Comparison of ENCODE assay signal across 15 cellular contexts in genomic region chr7:75064801-75065200, GRCh38. TPM values are rescaled to one million over a fixed set of nuclear protein-coding genes. Genes with fewer than 3 reads are reported as not detected.
A peak's percentile ranks its signal among the peaks of the same experiment; 100 is the strongest.
DNase-seq lines count a peak whose midpoint lies in the region; ATAC-seq and TF ChIP-seq lines count a peak whose summit lies in the region.
"Had no signal": no experiment of that assay in that cellular context is flagged by ENCODE, and none has a peak within 500 bp of the region (broad histone marks: within the 10 kb centered on the region; RNA-seq: fewer than 3 reads in every experiment).

No MANE protein-coding gene starts in this region.

- no peak overlapping the region for H3K4me3 Mint-ChIP-seq in WTC11
- H3K4me3 Mint-ChIP-seq: B cell; CD8-positive, alpha-beta T cell; H9 had no signal

- H3K4ac ChIP-seq in neuronal stem cell (ENCODE audit: low read length) = no peak overlapping the region

- H2BK15ac ChIP-seq in neuronal stem cell (ENCODE audit: low read length) = no peak overlapping the region

- H3K9me3 ChIP-seq in left ventricle myocardium inferior (replicated peaks) (no peaks in the 10 kb centered on the region), neuronal stem cell (replicated peaks in 1 of 2; ENCODE audit: control insufficient read depth in 2 of 2, insufficient read depth in 1 of 2, low read depth in 1 of 2, low read length in 2 of 2) (no peaks in the 10 kb centered on the region)
- H3K9me3 ChIP-seq: BLaER1 treated with 17β-estradiol and CSF1 and Interleukin-3, amounts not matched to agents 10 nM and 100 nM had no signal

- H3K27ac Mint-ChIP-seq in WTC11 = peak overlapping the region; percentile 34; the same call in 1 of the 2 replicates
- H3K27ac Mint-ChIP-seq: B cell; CD8-positive, alpha-beta T cell had no signal

- POLR2A ChIA-PET in WTC11 (lab: Charles Lee) = no interaction called here

- H3K18ac ChIP-seq in neuronal stem cell (ENCODE audit: low read length) = no peak overlapping the region

- peaks cover 61% of the 10 kb centered on the region for H3K36me3 Mint-ChIP-seq in WTC11

- H3K4me2 ChIP-seq in neuronal stem cell (ENCODE audit: insufficient read depth, low read length, poor library complexity, severe bottlenecking) = no peak overlapping the region
- H3K4me2 ChIP-seq: BLaER1 treated with 17β-estradiol and CSF1 and Interleukin-3, amounts not matched to agents 10 nM and 100 nM had no signal

- CTCF ChIA-PET in WTC11 (lab: Charles Lee) = no interaction called here

- no peak overlapping the region for H2BK120ac ChIP-seq in neuronal stem cell (ENCODE audit: low read depth, low read length)

- no peaks in the 10 kb centered on the region; the same call in 1 of the 2 replicates for H3K27me3 Mint-ChIP-seq in WTC11 (ENCODE audit: low read depth)
- H3K27me3 Mint-ChIP-seq: B cell had no signal

- no peaks in the 10 kb centered on the region for H3K9me3 Mint-ChIP-seq in WTC11
- H3K9me3 Mint-ChIP-seq: CD8-positive, alpha-beta T cell; H9 had no signal

- H3K4me3 ChIP-seq in left ventricle myocardium inferior (no peak overlapping the region), neuronal stem cell (ENCODE audit: low read length in 2 of 2) (no peak overlapping the region)
- H3K4me3 ChIP-seq: BLaER1 treated with 17β-estradiol and CSF1 and Interleukin-3, amounts not matched to agents 10 nM and 100 nM had no signal

- H4K91ac ChIP-seq in neuronal stem cell (ENCODE audit: low read depth, low read length, poor library complexity) = no peak overlapping the region

- peaks cover 99% of the 10 kb centered on the region for H3K36me3 ChIP-seq in left ventricle myocardium inferior
- H3K36me3 ChIP-seq in neuronal stem cell (replicated peaks in 1 of 2; ENCODE audit: control insufficient read depth in 2 of 2, insufficient read depth in 2 of 2, low read length in 2 of 2) = peaks cover 40 to 91% of the 10 kb centered on the region in 2 donors

- no CpG with 5 or more reads among the region's 8 CpGs for WGBS in neuronal stem cell (ENCODE audit: extremely low coverage in 2 of 2, insufficient read length in 2 of 2, insufficient replicate concordance in 1 of 2), 2 donors

- DNase-seq in left ventricle myocardium inferior = peak; percentile 4
- DNase-seq in Right ventricle myocardium inferior (ENCODE audit: missing footprints) = no peak
- DNase-seq in WTC11 (ENCODE audit: low spot score) = no peak
- DNase-seq in neuronal stem cell (ENCODE audit: low spot score) = no peak
- DNase-seq in ureter (ENCODE audit: low spot score) = no peak
- no peak for DNase-seq in NCI-H526 treated with DMSO at 0.1 percent for 48 hours (lab: John Stamatoyannopoulos, UW)
- DNase-seq in NCI-H2196 treated with DMSO at 0.1 percent for 48 hours (lab: John Stamatoyannopoulos, UW; ENCODE audit: unreplicated experiment) = no peak
- DNase-seq: Calu3; CD8-positive, alpha-beta T cell; DMS79 treated with DMSO at 0.1 percent for 48 hours; GF-D8; H9 had no signal

- H3K14ac ChIP-seq in neuronal stem cell (ENCODE audit: low read length) = peak overlapping the region; percentile 17

- H3K27ac ChIP-seq in left ventricle myocardium inferior (replicated peaks) = no peak overlapping the region
- H3K27ac ChIP-seq in neuronal stem cell (replicated peaks; ENCODE audit: low read length) = no peak overlapping the region
- H3K27ac ChIP-seq: BLaER1 treated with 17β-estradiol and CSF1 and Interleukin-3, amounts not matched to agents 10 nM and 100 nM had no signal

- H3K23ac ChIP-seq in neuronal stem cell (ENCODE audit: low read depth, low read length, poor library complexity) = no peak overlapping the region

- H2AK5ac ChIP-seq in neuronal stem cell (ENCODE audit: low read depth, low read length) = no peak overlapping the region

- H3K9ac ChIP-seq in neuronal stem cell (ENCODE audit: low read depth, low read length, poor library complexity) = no peak overlapping the region
- H3K9ac ChIP-seq: BLaER1 treated with 17β-estradiol and CSF1 and Interleukin-3, amounts not matched to agents 10 nM and 100 nM had no signal

- H2BK5ac ChIP-seq in neuronal stem cell (ENCODE audit: low read length) = no peak overlapping the region

- TF ChIP-seq CTCF in left ventricle myocardium inferior (IDR thresholded peaks at IDR 0.05; ENCODE audit: borderline replicate concordance) (no peak), WTC11 (IDR thresholded peaks at IDR 0.05) (no peak)

- H3K4me1 Mint-ChIP-seq in WTC11 = no peaks in the 10 kb centered on the region
- H3K4me1 Mint-ChIP-seq: B cell, H9 had no signal

- H3K4me1 ChIP-seq in left ventricle myocardium inferior = no peaks in the 10 kb centered on the region
- H3K4me1 ChIP-seq in neuronal stem cell (ENCODE audit: control insufficient read depth in 2 of 2, insufficient read depth in 1 of 2, low read depth in 1 of 2, low read length in 2 of 2) = no peaks in the 10 kb centered on the region

- intact Hi-C loops in left ventricle myocardium inferior (cut with micrococcal nuclease) = no loop called here
- intact Hi-C loops in Right ventricle myocardium inferior (cut with DNase I) = no loop called here

- H3K79me1 ChIP-seq in neuronal stem cell (ENCODE audit: low read depth, low read length) = peaks cover 1% of the 10 kb centered on the region

- H2AFZ ChIP-seq in neuronal stem cell (ENCODE audit: low read length) = no peak overlapping the region

- no peak overlapping the region for H4K8ac ChIP-seq in neuronal stem cell (ENCODE audit: low read depth, low read length)

- ATAC-seq in Right ventricle myocardium inferior = no peak
- no peak for ATAC-seq in WTC11
- ATAC-seq: CD8-positive, alpha-beta T cell; HepG2 had no signal

- H2BK12ac ChIP-seq in neuronal stem cell (ENCODE audit: low read length) = no peak overlapping the region

- H3K27me3 ChIP-seq in left ventricle myocardium inferior (ENCODE audit: low read depth) (no peaks in the 10 kb centered on the region), neuronal stem cell (ENCODE audit: control insufficient read depth in 3 of 3, insufficient read depth in 3 of 3, low read depth in 1 of 3, low read length in 3 of 3) (no peaks in the 10 kb centered on the region)
- H3K27me3 ChIP-seq: BLaER1 treated with 17β-estradiol and CSF1 and Interleukin-3, amounts not matched to agents 10 nM and 100 nM had no signal

TF ChIP-seq in WTC11, 78 proteins besides CTCF, POLR2A, EP300 and RAD21:
- TF ChIP-seq HMGXB4 (CRISPR knock-in tag; IDR thresholded peaks at IDR 0.05) (no peak), MXD4 (CRISPR knock-in tag; IDR thresholded peaks at IDR 0.05; ENCODE audit: borderline replicate concordance) (no peak), ZNF138 (CRISPR knock-in tag; conservative IDR thresholded peaks at IDR 0.05) (no peak), ZBTB21 (CRISPR knock-in tag; IDR thresholded peaks at IDR 0.05; ENCODE audit: borderline replicate concordance) (no peak), ZMAT4 (CRISPR knock-in tag; IDR thresholded peaks at IDR 0.05) (no peak)

RNA-seq across cellular contexts. Expression of gene RCC1L, which starts 8.8 kb away (rescaled TPM):
- total RNA-seq in left ventricle myocardium inferior (50.0 TPM), Right ventricle myocardium inferior (49.2 TPM), WTC11 (2021) (52.3 to 57.0 TPM (median 53.0 TPM) in 3 replicates), ureter (33.8 TPM)
- polyA plus RNA-seq in neuronal stem cell (2013, experiment 1 of 2) = 23.2 TPM
- polyA plus RNA-seq in neuronal stem cell (2013, experiment 2 of 2) = 22.7 TPM

RNA-seq across cellular contexts. Expression of gene GTF2IRD2B, which starts 27.6 kb away (rescaled TPM):
- total RNA-seq in left ventricle myocardium inferior (32.1 TPM), Right ventricle myocardium inferior (29.3 TPM), WTC11 (2021) (8.7 to 11.2 TPM (median 10.8 TPM) in 3 replicates), ureter (74.9 TPM)
- polyA plus RNA-seq in neuronal stem cell (2013, experiment 1 of 2) = 8.4 TPM
- 8.5 TPM for polyA plus RNA-seq in neuronal stem cell (2013, experiment 2 of 2)
